Comparison of ENCODE assay signal across 8 cellular contexts in the genomic region with DNA sequence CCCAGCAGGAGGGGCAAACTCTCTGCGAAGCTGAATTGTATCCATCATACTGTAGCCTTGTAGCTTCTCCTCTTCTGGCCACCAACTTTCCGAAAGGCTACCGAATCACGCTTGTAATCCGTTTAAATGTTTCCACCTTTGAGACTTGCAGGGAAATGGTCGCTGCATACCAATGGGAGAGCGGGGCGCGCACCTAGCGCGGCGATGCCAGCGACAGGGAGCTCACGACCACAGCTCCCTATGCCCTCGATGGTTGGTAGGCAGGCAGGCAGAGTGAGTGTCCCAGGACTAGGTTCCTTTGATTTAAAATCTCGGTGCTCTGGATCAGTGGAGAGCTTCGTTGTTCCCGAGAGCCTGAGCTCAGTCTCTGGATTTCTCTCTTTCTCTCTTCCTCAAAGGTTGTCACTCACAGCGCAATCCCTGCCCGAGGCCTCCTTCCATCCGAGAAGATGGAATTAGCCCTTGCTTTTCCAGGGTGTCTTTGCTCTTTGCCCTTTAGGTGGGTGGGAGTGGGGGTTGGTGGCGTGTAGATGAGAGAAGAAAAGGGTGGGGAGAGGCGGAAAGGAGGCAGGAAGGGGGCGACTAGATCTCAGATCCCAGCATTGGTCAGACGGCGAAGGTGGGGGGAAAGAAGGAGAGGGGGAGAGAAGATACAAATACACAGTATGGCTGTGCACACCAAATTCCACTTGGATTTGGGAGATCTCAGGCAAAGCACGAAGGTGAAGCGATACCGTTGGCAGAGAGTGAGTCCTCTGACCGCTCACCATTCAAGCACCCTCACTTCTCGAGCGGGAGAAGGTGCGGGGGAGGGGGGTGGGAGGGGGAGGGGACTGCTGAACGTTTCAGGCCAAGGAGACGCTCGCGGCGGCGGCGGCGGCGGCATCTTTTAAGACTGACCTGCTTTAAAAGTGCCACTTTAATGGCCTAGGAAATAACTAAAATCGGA. TPM values are rescaled to one million over a fixed set of nuclear protein-coding genes. Genes with fewer than 3 reads are reported as not detected.
A peak's percentile ranks its signal among the peaks of the same experiment; 100 is the strongest.
DNase-seq lines count a peak whose midpoint lies in the region; ATAC-seq and TF ChIP-seq lines count a peak whose summit lies in the region.

TSS of gene SLITRK3 (minus strand) at position 757 of the 949 bp plus-strand sequence. CDS start 5,554 bp downstream, outside the sequence.

- no peak within 1 kb of the TSS for H4K12ac ChIP-seq in trophoblast cell (ENCODE audit: low read depth, low read length)

- H2AFZ ChIP-seq in trophoblast cell (ENCODE audit: insufficient read depth, low read length, poor library complexity), result no peak within 1 kb of the TSS

- ATAC-seq in gastroesophageal sphincter (peak; percentile 25), GM21717 (IDR thresholded peaks at IDR 0.05; ENCODE audit: unreplicated experiment) (no peak)

- no peak within 1 kb of the TSS for H3K4ac ChIP-seq in trophoblast cell (ENCODE audit: low read depth, low read length)

- no peak within 1 kb of the TSS for H2BK5ac ChIP-seq in trophoblast cell (ENCODE audit: low read depth, low read length, poor library complexity)

- H3K4me3 ChIP-seq in Peyer's patch (peak within 1 kb of the TSS; percentile 1 to 56 (median 34)), gastroesophageal sphincter (peak within 1 kb of the TSS; percentile 66), trophoblast cell (ENCODE audit: low read depth, low read length) (no peak within 1 kb of the TSS)

- H3K9me3 ChIP-seq in Peyer's patch (no peaks in the 10 kb centered on the region), gastroesophageal sphincter (no peaks in the 10 kb centered on the region), trophoblast cell (ENCODE audit: insufficient read depth, low read depth, low read length) (no peaks in the 10 kb centered on the region)

- no peaks in the 10 kb centered on the region for H3K79me2 ChIP-seq in trophoblast cell (ENCODE audit: control insufficient read depth, insufficient read depth, low read length, poor library complexity)

- H3K79me1 ChIP-seq in trophoblast cell (ENCODE audit: low read length), result no peaks in the 10 kb centered on the region

- H3K4me1 ChIP-seq in Peyer's patch (peaks cover 0 to 35% (median 0%) of the 10 kb centered on the region in 4 donors), gastroesophageal sphincter (peaks cover 0 to 46% (median 0%) of the 10 kb centered on the region in 3 donors), trophoblast cell (ENCODE audit: control insufficient read depth in 1 of 2, insufficient read depth in 2 of 2, low read length in 2 of 2) (peaks cover 5 to 10% of the 10 kb centered on the region in 2 experiments)

- TF ChIP-seq POLR2A in Peyer's patch (IDR thresholded peaks at IDR 0.05), result no peak
- TF ChIP-seq POLR2A in gastroesophageal sphincter (IDR thresholded peaks at IDR 0.05), result no peak

- H3K4me2 ChIP-seq in trophoblast cell (ENCODE audit: low read length), result peak within 1 kb of the TSS; percentile 93

- no peak within 1 kb of the TSS for H3K14ac ChIP-seq in trophoblast cell (ENCODE audit: low read length)

- no peak within 1 kb of the TSS for H3K18ac ChIP-seq in trophoblast cell (ENCODE audit: low read length)

- H4K91ac ChIP-seq in trophoblast cell (ENCODE audit: low read depth, low read length), result no peak within 1 kb of the TSS

- peak; percentile 44 for DNase-seq in ELF-1 (ENCODE audit: low read depth, low spot score)
- peak in 2 of 3 donors; percentile 41 to 52 for DNase-seq in Peyer's patch
- DNase-seq in trophoblast cell, result no peak
- DNase-seq in HuH-7 (ENCODE audit: low spot score), result no peak
- no peak for DNase-seq in GM19238 (ENCODE audit: insufficient read length, low spot score)
- DNase-seq in HCEC 1CT, result no peak

- H3K27ac ChIP-seq in Peyer's patch, result peak within 1 kb of the TSS in 1 of 4 donors; percentile 15
- H3K27ac ChIP-seq in gastroesophageal sphincter, result peak within 1 kb of the TSS; percentile 77 to 94 (median 90)
- H3K27ac ChIP-seq in trophoblast cell (ENCODE audit: low read depth, low read length), result no peak within 1 kb of the TSS

- H3K36me3 ChIP-seq in Peyer's patch (no peaks in the 10 kb centered on the region), gastroesophageal sphincter (no peaks in the 10 kb centered on the region), trophoblast cell (ENCODE audit: control insufficient read depth in 1 of 2, insufficient read depth in 2 of 2, low read length in 2 of 2) (no peaks in the 10 kb centered on the region)

- TF ChIP-seq EP300 in gastroesophageal sphincter (IDR thresholded peaks at IDR 0.05), result no peak

- TF ChIP-seq CTCF in Peyer's patch (IDR thresholded peaks at IDR 0.05) (no peak), gastroesophageal sphincter (IDR thresholded peaks at IDR 0.05) (no peak)

- H2BK12ac ChIP-seq in trophoblast cell (ENCODE audit: low read length), result no peak within 1 kb of the TSS

- no peak within 1 kb of the TSS for H2AK5ac ChIP-seq in trophoblast cell (ENCODE audit: low read length)

- H3K27me3 ChIP-seq in Peyer's patch (peaks cover 0 to 30% of the 10 kb centered on the region in 2 donors), gastroesophageal sphincter (peaks cover 63% of the 10 kb centered on the region), trophoblast cell (ENCODE audit: insufficient read depth, low read length) (peaks cover 49% of the 10 kb centered on the region)

- no peak within 1 kb of the TSS for H2BK120ac ChIP-seq in trophoblast cell (ENCODE audit: insufficient read depth, low read length, poor library complexity)

- H3K9ac ChIP-seq in trophoblast cell (ENCODE audit: low read length), result no peak within 1 kb of the TSS

- H3K23ac ChIP-seq in trophoblast cell (ENCODE audit: low read length), result no peak within 1 kb of the TSS

- 0 to 1% methylated on average over 3 to 15 of the region's 43 CpGs for WGBS in gastroesophageal sphincter (ENCODE audit: low coverage in 1 of 2), 2 donors
- WGBS in trophoblast cell (ENCODE audit: extremely low coverage, insufficient coverage, insufficient read length), result no CpG with 5 or more reads among the region's 43 CpGs

- H4K8ac ChIP-seq in trophoblast cell (ENCODE audit: low read depth, low read length), result no peak within 1 kb of the TSS

RNA-seq across cellular contexts. Expression of gene SLITRK3, which starts in this region (rescaled TPM):
- total RNA-seq in Peyer's patch (under 1 TPM in 2 of 4 donors, not detected in 2; 0.19 to 0.27 TPM), gastroesophageal sphincter (10 to 100 TPM; 12.7 to 24.3 (median 14.4) TPM)
- polyA plus RNA-seq in trophoblast cell (2013), result 0.01 TPM in 1 of 2 replicates, not detected in the other

Comparison
In these comparisons a context has a peak if more than half of its experiments do, and no peak if none do; other contexts are left out.
1. RNA of gene SLITRK3 (total RNA-seq): 12.7 to 24.3 TPM in gastroesophageal sphincter; 0.19 to 0.27 TPM in Peyer's patch; every median in the first group is over 10 times any median in the second.
2. Peak in DNase-seq and H3K4me3 ChIP-seq in Peyer's patch; RNA of the gene not detected or under 1 TPM.